8 cellular contexts compared by ENCODE assay signal in the genomic region with DNA sequence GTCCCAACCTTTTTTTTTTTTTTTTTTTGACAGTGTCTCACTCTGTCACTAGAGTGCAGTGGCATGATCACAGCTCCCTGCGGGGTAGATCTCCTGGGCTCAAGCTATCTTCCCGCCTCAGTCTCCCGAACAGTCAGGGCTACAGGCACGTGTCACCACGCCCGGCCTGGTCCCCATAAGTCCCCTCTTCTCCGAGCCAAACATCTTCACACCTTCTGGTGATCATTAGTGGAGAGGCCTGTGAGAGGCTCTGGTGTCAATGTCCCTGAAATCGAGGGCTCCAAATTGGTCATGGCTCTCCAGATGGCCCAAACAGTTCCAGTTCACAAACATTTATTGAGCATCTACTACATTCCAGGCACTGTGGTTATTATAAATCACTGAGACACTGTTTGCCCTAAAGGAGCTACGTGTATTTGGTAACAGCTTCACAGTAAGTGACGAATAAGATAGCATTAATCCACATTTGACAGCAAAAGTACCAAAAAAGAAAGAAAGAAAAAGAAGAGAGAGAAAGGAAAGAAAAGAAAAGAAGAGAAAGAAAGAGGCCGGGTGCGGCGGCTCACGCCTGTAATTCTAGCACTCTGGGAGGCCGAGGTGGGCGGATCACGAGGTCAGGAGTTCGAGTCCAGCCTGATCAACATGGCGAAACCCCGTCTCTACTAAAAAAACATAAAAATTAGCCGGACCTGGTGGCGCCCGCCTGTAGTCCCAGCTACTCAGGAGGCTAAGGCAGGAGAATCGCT. TPM values are rescaled to one million over a fixed set of nuclear protein-coding genes. Genes with fewer than 3 reads are reported as not detected.
A peak's percentile ranks its signal among the peaks of the same experiment; 100 is the strongest.
DNase-seq lines count a peak whose midpoint lies in the region; ATAC-seq and TF ChIP-seq lines count a peak whose summit lies in the region.

No MANE protein-coding gene starts in this region.

- no peak for TF ChIP-seq CTCF in HFFc6 (IDR thresholded peaks at IDR 0.05)

- no peak for ATAC-seq in activated T-cell treated with anti-CD3 and anti-CD28 coated beads, Interleukin-2, amount 50 U/mL, for 72 hours (replicated peaks in 1 of 2)
- no peak for ATAC-seq in GM18858 (IDR thresholded peaks at IDR 0.05; ENCODE audit: unreplicated experiment)

- WGBS in iPS DF 6.9 (ENCODE audit: insufficient coverage, insufficient read length) = no CpG with 5 or more reads among the region's 24 CpGs

- no peaks in the 10 kb centered on the region for H3K9me3 Mint-ChIP-seq in HFFc6
- H3K9me3 Mint-ChIP-seq in activated T-cell treated with anti-CD3 and anti-CD28 coated beads, Interleukin-2, amount 50 U/mL, for 72 hours = no peaks in the 10 kb centered on the region

- H3K27ac ChIP-seq in iPS DF 6.9 (ENCODE audit: low read length) = no peak overlapping the region

- peaks cover 4% of the 10 kb centered on the region for H3K27me3 Mint-ChIP-seq in HFFc6 (ENCODE audit: insufficient read depth)
- H3K27me3 Mint-ChIP-seq in activated T-cell treated with anti-CD3 and anti-CD28 coated beads, Interleukin-2, amount 50 U/mL, for 72 hours (ENCODE audit: low read depth) = no peaks in the 10 kb centered on the region

- peaks cover 32% of the 10 kb centered on the region for H3K4me1 Mint-ChIP-seq in HFFc6 (ENCODE audit: low read depth)
- H3K4me1 Mint-ChIP-seq in activated T-cell treated with anti-CD3 and anti-CD28 coated beads, Interleukin-2, amount 50 U/mL, for 72 hours (ENCODE audit: low read depth) = peaks cover 26% of the 10 kb centered on the region

- H3K4me3 ChIP-seq in iPS DF 6.9 (ENCODE audit: low read length) = peak overlapping the region; percentile 72; the same call in 1 of the 2 replicates

- peaks cover 6% of the 10 kb centered on the region; the same call in 1 of the 2 replicates for H3K36me3 ChIP-seq in iPS DF 6.9 (ENCODE audit: control insufficient read depth, insufficient read depth, low read length)

- no peaks in the 10 kb centered on the region for H3K9me3 ChIP-seq in iPS DF 6.9 (ENCODE audit: control insufficient read depth, insufficient read depth, low read length)

- peak overlapping the region; percentile 97 for H3K4me3 Mint-ChIP-seq in HFFc6
- peak overlapping the region; percentile 92 to 93 for H3K4me3 Mint-ChIP-seq in activated T-cell treated with anti-CD3 and anti-CD28 coated beads, Interleukin-2, amount 50 U/mL, for 72 hours

- no peaks in the 10 kb centered on the region for H3K27me3 ChIP-seq in iPS DF 6.9 (ENCODE audit: control insufficient read depth, insufficient read depth, low read length)

- peak overlapping the region; percentile 95 for H3K27ac Mint-ChIP-seq in HFFc6
- peak overlapping the region; percentile 95 for H3K27ac Mint-ChIP-seq in activated T-cell treated with anti-CD3 and anti-CD28 coated beads, Interleukin-2, amount 50 U/mL, for 72 hours

- DNase-seq in HFFc6 (no peak), iPS DF 6.9 (ENCODE audit: low read depth, low spot score) (no peak), kidney glomerular epithelial cell (lab: John Stamatoyannopoulos, UW) (no peak), cerebellar cortex (ENCODE audit: low spot score) (no peak), germinal center (ENCODE audit: low spot score) (no peak)
- DNase-seq in activated T-cell treated with anti-CD3 and anti-CD28 coated beads, Interleukin-2, amount 50 U/mL, for 72 hours = peak in 1 of 2 donors; percentile 10
- DNase-seq in stimulated activated CD8-positive, alpha-beta memory T cell treated with anti-CD3 and anti-CD28 coated beads, Interleukin-15, amount 100 ng/mL, for 24 hours (ENCODE audit: low read depth) = peak; percentile 3

- H3K36me3 Mint-ChIP-seq in HFFc6 (ENCODE audit: low read depth) = peaks cover 33% of the 10 kb centered on the region
- peaks cover 6 to 13% of the 10 kb centered on the region in 2 donors for H3K36me3 Mint-ChIP-seq in activated T-cell treated with anti-CD3 and anti-CD28 coated beads, Interleukin-2, amount 50 U/mL, for 72 hours (ENCODE audit: insufficient read depth in 2 of 2)

- no peaks in the 10 kb centered on the region for H3K4me1 ChIP-seq in iPS DF 6.9 (ENCODE audit: control insufficient read depth, insufficient read depth, low read length)

RNA-seq across cellular contexts. Expression of gene TIMM17A, which starts 0.9 kb away (rescaled TPM):
- 100 to 1,000 TPM; 114 to 128 (median 122) TPM for total RNA-seq in HFFc6 (2021; fragmentation: NEBNext Ultra II Directional; extraction: Animal tissue kit (Norgen Biotek cat#: 25700))
- total RNA-seq in activated T-cell treated with anti-CD3 and anti-CD28 coated beads, Interleukin-2, amount 50 U/mL, for 72 hours = 10 to 100 TPM; 34.4 to 40.1 TPM

RNA-seq across cellular contexts. Expression of gene LMOD1, which starts 8.1 kb away (rescaled TPM):
- 10 to 100 TPM; 19.0 to 37.4 (median 36.5) TPM for total RNA-seq in HFFc6 (2021; fragmentation: NEBNext Ultra II Directional; extraction: Animal tissue kit (Norgen Biotek cat#: 25700))
- total RNA-seq in activated T-cell treated with anti-CD3 and anti-CD28 coated beads, Interleukin-2, amount 50 U/mL, for 72 hours = not detected

RNA-seq across cellular contexts. Expression of gene RNPEP, which starts 28.0 kb away (rescaled TPM):
- total RNA-seq in HFFc6 (2021; fragmentation: NEBNext Ultra II Directional; extraction: Animal tissue kit (Norgen Biotek cat#: 25700)) = 10 to 100 TPM; 66.6 to 82.5 (median 76.4) TPM
- 10 to 100 TPM; 43.2 to 46.4 TPM for total RNA-seq in activated T-cell treated with anti-CD3 and anti-CD28 coated beads, Interleukin-2, amount 50 U/mL, for 72 hours

RNA-seq across cellular contexts. Expression of gene ELF3, which starts 56.0 kb away (rescaled TPM):
- total RNA-seq in HFFc6 (2021; fragmentation: NEBNext Ultra II Directional; extraction: Animal tissue kit (Norgen Biotek cat#: 25700)) = under 1 TPM in 2 of 6 experiments, not detected in 4; 0.09 TPM
- under 1 TPM; 0.22 to 0.76 TPM for total RNA-seq in activated T-cell treated with anti-CD3 and anti-CD28 coated beads, Interleukin-2, amount 50 U/mL, for 72 hours

Comparison
In these comparisons a context has a peak if more than half of its experiments do, and no peak if none do; other contexts are left out.
1. RNA of gene LMOD1, which starts 8.1 kb away (total RNA-seq): 19.0 to 37.4 TPM in HFFc6; not detected in activated T-cell treated with anti-CD3 and anti-CD28 coated beads, Interleukin-2, amount 50 U/mL, for 72 hours; every median in the first group is over 10 times any median in the second.